1 cellular context compared by ENCODE assay signal in genomic region chr12:132413931-132414588, GRCh38.
TF ChIP-seq lines count a peak whose summit lies in the region.

No MANE protein-coding gene starts in this region.

TF ChIP-seq in HEK293, 187 proteins besides CTCF, POLR2A, EP300 and RAD21 (continued from another document):
- TF ChIP-seq ZNF488 (tag by site-specific recombination; IDR thresholded peaks at IDR 0.05): no peak
- TF ChIP-seq KLF1 (tag by site-specific recombination; IDR thresholded peaks at IDR 0.05): peak; percentile 37
- TF ChIP-seq PRDM6 (tag by site-specific recombination; IDR thresholded peaks at IDR 0.05): no peak
